Comparison of ENCODE assay signal across 12 cellular contexts in the genomic region with DNA sequence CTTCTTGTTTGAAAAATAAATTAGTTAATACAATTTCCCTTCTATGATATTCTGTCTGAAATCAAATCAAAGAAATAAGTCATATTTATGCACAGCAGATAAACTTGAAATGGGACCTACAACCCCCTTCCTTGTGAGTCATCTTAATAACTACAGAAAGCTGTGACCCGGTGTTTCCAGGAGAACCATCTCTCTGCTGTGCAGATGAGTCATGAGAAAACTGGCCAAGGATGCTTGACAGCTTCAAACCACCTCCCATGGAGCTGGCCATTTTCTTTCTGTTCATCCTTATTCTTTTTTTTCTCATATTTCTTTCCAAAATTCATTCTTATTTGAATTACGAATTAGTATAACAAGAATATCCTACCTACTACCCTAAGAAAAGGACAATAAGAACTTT. TPM values are rescaled to one million over a fixed set of nuclear protein-coding genes. Genes with fewer than 3 reads are reported as not detected.
A peak's percentile ranks its signal among the peaks of the same experiment; 100 is the strongest.
DNase-seq lines count a peak whose midpoint lies in the region; ATAC-seq, FAIRE-seq and TF ChIP-seq lines count a peak whose summit lies in the region.
"Had no signal": no experiment of that assay in that cellular context is flagged by ENCODE, and none has a peak within 500 bp of the region (broad histone marks: within the 10 kb centered on the region; RNA-seq: fewer than 3 reads in every experiment).

No MANE protein-coding gene starts in this region.

- POLR2A ChIA-PET in GM12878 (lab: Charles Lee) (no interaction called here), OCI-LY7 (lab: Charles Lee) (no interaction called here)

- no peaks in the 10 kb centered on the region for H3K79me2 ChIP-seq in GM12878 (ENCODE audit: control insufficient read depth, insufficient read depth, low read length)
- no peaks in the 10 kb centered on the region for H3K79me2 ChIP-seq in OCI-LY7 (ENCODE audit: insufficient read depth, low read depth, low read length)

- CTCF ChIA-PET in GM12878 (lab: Yijun Ruan, JAX) = no interaction called here
- CTCF ChIA-PET in OCI-LY7 (lab: Charles Lee; ENCODE audit: unreplicated experiment) = no interaction called here

- TF ChIP-seq CTCF in GM12878 (IDR thresholded peaks at IDR 0.05 in 2 of 3, conservative IDR thresholded peaks at IDR 0.05 in 1 of 3; ENCODE audit: control insufficient read depth in 2 of 3, extremely low read depth in 1 of 3, insufficient read depth in 1 of 3, low read depth in 3 of 3, low read length in 3 of 3) (no peak), OCI-LY7 (conservative IDR thresholded peaks at IDR 0.05; ENCODE audit: low read length) (no peak)

- TF ChIP-seq RAD21 in GM12878 (IDR thresholded peaks at IDR 0.05; ENCODE audit: insufficient read depth, low read depth, low read length) = no peak

- peak; percentile 56 for DNase-seq in COLO829 (ENCODE audit: low spot score)
- DNase-seq in HTR-8/SVneo (ENCODE audit: insufficient read length, low spot score) = peak; percentile 11
- DNase-seq in GM12878 (ENCODE audit: low read depth, low spot score) = no peak
- peak; percentile 85 for DNase-seq in renal cortical epithelial cell (ENCODE audit: low read depth)
- DNase-seq in GDM1 (lab: John Stamatoyannopoulos, UW) = no peak
- DNase-seq in OCI-LY7 (ENCODE audit: low spot score) = no peak
- DNase-seq: KBM-7, kidney had no signal

- WGBS in GM12878 (ENCODE audit: insufficient coverage, insufficient replicate concordance, low lambda C conversion rate, missing lambda C conversion rate) = 9% methylated on average over 2 of the region's 2 CpGs

- SMC1A ChIA-PET in GM12878 (lab: Charles Lee; ENCODE audit: uncharacterized antibody, unreplicated experiment) = no interaction called here

- RAD21 ChIA-PET in GM12878 (lab: Charles Lee; ENCODE audit: unreplicated experiment) = no interaction called here

- ATAC-seq in GM12878 (peak; percentile 53), GM18520 (IDR thresholded peaks at IDR 0.05; ENCODE audit: unreplicated experiment) (no peak), HG03469 (IDR thresholded peaks at IDR 0.05; ENCODE audit: unreplicated experiment) (no peak)

- no peaks in the 10 kb centered on the region for H3K36me3 ChIP-seq in GM12878 (ENCODE audit: control insufficient read depth in 2 of 2, insufficient read depth in 2 of 2, low read length in 1 of 2)
- H3K36me3 ChIP-seq in OCI-LY7 (ENCODE audit: insufficient read depth, low read length) = no peaks in the 10 kb centered on the region
- H3K36me3 ChIP-seq: SJCRH30 had no signal

- H4K20me1 ChIP-seq in GM12878 (ENCODE audit: control insufficient read depth, insufficient read depth) (no peaks in the 10 kb centered on the region), OCI-LY7 (ENCODE audit: insufficient read depth, low read length) (no peaks in the 10 kb centered on the region)

- no peak overlapping the region for H3K4me3 ChIP-seq in GM12878
- no peak overlapping the region for H3K4me3 ChIP-seq in OCI-LY7 (ENCODE audit: low read depth, low read length, poor library complexity, severe bottlenecking)
- H3K4me3 ChIP-seq: SJCRH30 had no signal

- H3K9me3 ChIP-seq in GM12878 (replicated peaks; ENCODE audit: control insufficient read depth, insufficient read depth, low read length) (no peaks in the 10 kb centered on the region), OCI-LY7 (ENCODE audit: low read length) (no peaks in the 10 kb centered on the region)
- H3K9me3 ChIP-seq: SJCRH30 had no signal

- no peak overlapping the region for H3K27ac ChIP-seq in GM12878 (ENCODE audit: control insufficient read depth, insufficient read depth)
- H3K27ac ChIP-seq in OCI-LY7 (ENCODE audit: low read depth, low read length, poor library complexity, severe bottlenecking) = no peak overlapping the region
- H3K27ac ChIP-seq: SJCRH30 had no signal

- FAIRE-seq in HTR-8/SVneo (lab: Jason Lieb, UNC) = no peak
- FAIRE-seq in GM12878 (lab: Jason Lieb, UNC) = no peak
- FAIRE-seq: H1, kidney had no signal

- intact Hi-C loops in GM12878 (cut with micrococcal nuclease; ENCODE audit: unreplicated experiment) (no loop called here), OCI-LY7 (cut with micrococcal nuclease; ENCODE audit: unreplicated experiment) (no loop called here)

- H2AFZ ChIP-seq in GM12878 (ENCODE audit: control insufficient read depth, low read depth, low read length) (no peak overlapping the region), OCI-LY7 (ENCODE audit: low read length) (no peak overlapping the region)

- H3K4me1 ChIP-seq in GM12878 (ENCODE audit: control insufficient read depth, insufficient read depth, low read length) = no peaks in the 10 kb centered on the region
- no peaks in the 10 kb centered on the region for H3K4me1 ChIP-seq in OCI-LY7 (ENCODE audit: insufficient read depth, low read length, poor library complexity, severe bottlenecking)

- no peak for TF ChIP-seq POLR2A in GM12878 (IDR thresholded peaks at IDR 0.05; ENCODE audit: low read depth, low read length)

- TF ChIP-seq EP300 in GM12878 (IDR thresholded peaks at IDR 0.05; ENCODE audit: borderline replicate concordance in 1 of 2, control insufficient read depth in 1 of 2, low read depth in 2 of 2, low read length in 2 of 2) = no peak

- H3K9me2 ChIP-seq in OCI-LY7 (ENCODE audit: insufficient read depth, low read length) = no peaks in the 10 kb centered on the region

- no peaks in the 10 kb centered on the region; a peak in 1 of 4 replicates for H3K27me3 ChIP-seq in GM12878 (replicated peaks in 1 of 2; ENCODE audit: control insufficient read depth in 2 of 2, insufficient read depth in 2 of 2, low read length in 1 of 2)
- H3K27me3 ChIP-seq: SJCRH30 had no signal

- in situ Hi-C loops in GM12878 (cut with MboI) = no loop called here

- no peak overlapping the region for H3K9ac ChIP-seq in GM12878 (ENCODE audit: control insufficient read depth, insufficient read depth, low read length)

- no TSS peak for BruUV-seq in GM12878 (replicated peaks; lab: Mats Ljungman, UMichigan)
- no TSS peak for BruUV-seq in OCI-LY7 (replicated peaks; lab: Mats Ljungman, UMichigan)

- H3K4me2 ChIP-seq in GM12878 (ENCODE audit: control insufficient read depth, insufficient read depth) = no peak overlapping the region
- no peak overlapping the region for H3K4me2 ChIP-seq in OCI-LY7 (ENCODE audit: low read length)

TF ChIP-seq in GM12878, 131 proteins besides CTCF, POLR2A, EP300 and RAD21 (continues in another document):
- TF ChIP-seq FOXM1 (IDR thresholded peaks at IDR 0.05; ENCODE audit: low read depth, low read length) = no peak
- TF ChIP-seq SREBF2 (IDR thresholded peaks at IDR 0.05; ENCODE audit: low read length) = no peak
- no peak for TF ChIP-seq FOS (IDR thresholded peaks at IDR 0.05; ENCODE audit: borderline replicate concordance, extremely low read depth, insufficient read length)
- TF ChIP-seq TCF12 (IDR thresholded peaks at IDR 0.05; ENCODE audit: low read depth, low read length) = no peak
- TF ChIP-seq, protein P1, sequence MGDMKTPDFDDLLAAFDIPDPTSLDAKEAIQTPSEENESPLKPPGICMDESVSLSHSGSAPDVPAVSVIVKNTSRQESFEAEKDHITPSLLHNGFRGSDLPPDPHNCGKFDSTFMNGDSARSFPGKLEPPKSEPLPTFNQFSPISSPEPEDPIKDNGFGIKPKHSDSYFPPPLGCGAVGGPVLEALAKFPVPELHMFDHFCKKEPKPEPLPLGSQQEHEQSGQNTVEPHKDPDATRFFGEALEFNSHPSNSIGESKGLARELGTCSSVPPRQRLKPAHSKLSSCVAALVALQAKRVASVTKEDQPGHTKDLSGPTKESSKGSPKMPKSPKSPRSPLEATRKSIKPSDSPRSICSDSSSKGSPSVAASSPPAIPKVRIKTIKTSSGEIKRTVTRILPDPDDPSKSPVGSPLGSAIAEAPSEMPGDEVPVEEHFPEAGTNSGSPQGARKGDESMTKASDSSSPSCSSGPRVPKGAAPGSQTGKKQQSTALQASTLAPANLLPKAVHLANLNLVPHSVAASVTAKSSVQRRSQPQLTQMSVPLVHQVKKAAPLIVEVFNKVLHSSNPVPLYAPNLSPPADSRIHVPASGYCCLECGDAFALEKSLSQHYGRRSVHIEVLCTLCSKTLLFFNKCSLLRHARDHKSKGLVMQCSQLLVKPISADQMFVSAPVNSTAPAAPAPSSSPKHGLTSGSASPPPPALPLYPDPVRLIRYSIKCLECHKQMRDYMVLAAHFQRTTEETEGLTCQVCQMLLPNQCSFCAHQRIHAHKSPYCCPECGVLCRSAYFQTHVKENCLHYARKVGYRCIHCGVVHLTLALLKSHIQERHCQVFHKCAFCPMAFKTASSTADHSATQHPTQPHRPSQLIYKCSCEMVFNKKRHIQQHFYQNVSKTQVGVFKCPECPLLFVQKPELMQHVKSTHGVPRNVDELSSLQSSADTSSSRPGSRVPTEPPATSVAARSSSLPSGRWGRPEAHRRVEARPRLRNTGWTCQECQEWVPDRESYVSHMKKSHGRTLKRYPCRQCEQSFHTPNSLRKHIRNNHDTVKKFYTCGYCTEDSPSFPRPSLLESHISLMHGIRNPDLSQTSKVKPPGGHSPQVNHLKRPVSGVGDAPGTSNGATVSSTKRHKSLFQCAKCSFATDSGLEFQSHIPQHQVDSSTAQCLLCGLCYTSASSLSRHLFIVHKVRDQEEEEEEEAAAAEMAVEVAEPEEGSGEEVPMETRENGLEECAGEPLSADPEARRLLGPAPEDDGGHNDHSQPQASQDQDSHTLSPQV (IDR thresholded peaks at IDR 0.05) = no peak

RNA-seq across cellular contexts. Expression of a gene that starts 43.4 kb away (rescaled TPM):
- total RNA-seq in GM12878 (2013; cell fraction: nucleolus; rRNA removed) = 6.2 and 7.1 TPM in 2 replicates
- total RNA-seq in GM12878 (2014; rRNA removed) = 0.54 and 0.79 TPM in 2 replicates
- total RNA-seq in GM12878 (2014; rRNA removed; fragmentation: Illumina TruSeq; extraction: Trizol) = 0.40 and 0.51 TPM in 2 replicates
- 2.1 and 2.6 TPM in 2 replicates for total RNA-seq in GM12878 (2021)
- polyA plus RNA-seq in GM12878 (2011; ENCODE audit: low read depth) = 0.46 TPM
- 0.64 and 0.79 TPM in 2 replicates for polyA plus RNA-seq in GM12878 (2011; rRNA removed)
- polyA plus RNA-seq in GM12878 (2011; cell fraction: cytosol; rRNA removed) = 0.33 and 0.58 TPM in 2 replicates
- 1.4 and 1.7 TPM in 2 replicates for polyA plus RNA-seq in GM12878 (2011; cell fraction: nucleus; rRNA removed)
- 0.88 and 1.8 TPM in 2 replicates for polyA plus RNA-seq in GM12878 (2012)
- polyA plus RNA-seq in GM12878 (2014; fragmentation: Illumina TruSeq; extraction: Trizol) = 1.1 and 1.6 TPM in 2 replicates
- under 1 TPM; 0.10 to 0.31 TPM for polyA plus RNA-seq in GM12878 (2014; fragmentation: Nextera tagmentation; extraction: Ambion mirVana)
- polyA plus RNA-seq in GM12878 (2014; rRNA removed) = 0.81 and 0.83 TPM in 2 replicates
- under 1 TPM in 1 of 2 experiments, not detected in 1; 0.04 TPM for polyA plus RNA-seq in GM12878 (2016; fragmentation: Nextera tagmentation; extraction: Ambion mirVana)
- polyA minus RNA-seq in GM12878 (2011; rRNA and poly(A)+ RNA removed) = 0.73 and 0.88 TPM in 2 replicates
- polyA minus RNA-seq in GM12878 (2011; cell fraction: cytosol; rRNA and poly(A)+ RNA removed) = 0.73 and 1.1 TPM in 2 replicates
- 1.8 and 2.9 TPM in 2 replicates for polyA minus RNA-seq in GM12878 (2011; cell fraction: nucleus; rRNA and poly(A)+ RNA removed)
- 0.15 and 0.35 TPM in 2 replicates for total RNA-seq in renal cortical epithelial cell
- total RNA-seq in OCI-LY7 (2014; rRNA removed; shearing (Covaris generic)) = 0.13 and 0.18 TPM in 2 replicates
- 0.46 and 0.74 TPM in 2 replicates for total RNA-seq in OCI-LY7 (2022)

Comparison
In these comparisons a context has a peak if more than half of its experiments do, and no peak if none do; other contexts are left out.
1. DNase-seq: peak in COLO829 (single experiment), HTR-8/SVneo (single experiment) and renal cortical epithelial cell (single experiment); none in GM12878 (single experiment), GDM1 (single experiment) and OCI-LY7 (single experiment).